Comparison of ENCODE assay signal across 8 cellular contexts in genomic region chr10:72248477-72249151, GRCh38. TPM values are rescaled to one million over a fixed set of nuclear protein-coding genes. Genes with fewer than 3 reads are reported as not detected.
DNase-seq lines count a peak whose midpoint lies in the region; ATAC-seq and TF ChIP-seq lines count a peak whose summit lies in the region.

No MANE protein-coding gene starts in this region.

- peak overlapping the region; percentile 44 for H3K4me2 ChIP-seq in osteoblast (ENCODE audit: insufficient read depth, low read length)

- DNase-seq in NOMO-1 treated with DMSO at 0.1 percent for 48 hours (lab: John Stamatoyannopoulos, UW; ENCODE audit: unreplicated experiment) (peak; percentile 82), fibroblast of villous mesenchyme (ENCODE audit: low read depth) (peak; percentile 91), osteoblast (ENCODE audit: insufficient read length, low spot score, missing footprints) (peak; percentile 76), transverse colon (peak; percentile 90), NCI-H2029 treated with DMSO at 0.1 percent for 48 hours (lab: John Stamatoyannopoulos, UW) (no peak)

- H3K4me3 Mint-ChIP-seq in activated T-helper 17 cell treated with anti-CD3 and anti-CD28 coated beads, Interleukin-2, amount 50 U/mL, for 72 hours: peak overlapping the region; percentile 89

- in situ Hi-C loops in transverse colon (cut with MboI; ENCODE audit: low pct_ligation_motif_present in 1 of 4, low pct_unique_long_range_greater_than_20kb in 1 of 4, low sequenced_read_pairs in 3 of 4): loop anchor here in 2 of 4 donors (10.0 to 25.0 kb wide), 2 partner anchors 86 to 89 kb away; no protein-coding TSS in a partner anchor

- intact Hi-C loops in transverse colon (cut with DNase I; ENCODE audit: low total_unique reads): no loop called here

- H2AFZ ChIP-seq in osteoblast (ENCODE audit: low read length): peak overlapping the region; percentile 82

- no peaks in the 10 kb centered on the region for H3K36me3 ChIP-seq in osteoblast (ENCODE audit: insufficient read depth, low read length)
- no peaks in the 10 kb centered on the region for H3K36me3 ChIP-seq in transverse colon

- TF ChIP-seq CTCF in fibroblast of villous mesenchyme (IDR thresholded peaks at IDR 0.05; ENCODE audit: insufficient read depth, low read depth, low read length) (no peak), osteoblast (IDR thresholded peaks at IDR 0.05; ENCODE audit: extremely low read depth, low read depth, low read length) (no peak), transverse colon (IDR thresholded peaks at IDR 0.05) (no peak)

- H3K36me3 Mint-ChIP-seq in activated T-helper 17 cell treated with anti-CD3 and anti-CD28 coated beads, Interleukin-2, amount 50 U/mL, for 72 hours (ENCODE audit: low read depth): no peaks in the 10 kb centered on the region

- peaks cover 33% of the 10 kb centered on the region for H3K4me1 Mint-ChIP-seq in activated T-helper 17 cell treated with anti-CD3 and anti-CD28 coated beads, Interleukin-2, amount 50 U/mL, for 72 hours

- TF ChIP-seq POLR2A in transverse colon (IDR thresholded peaks at IDR 0.05): peak; percentile 68

- peak overlapping the region; percentile 90 for H3K27ac Mint-ChIP-seq in activated T-helper 17 cell treated with anti-CD3 and anti-CD28 coated beads, Interleukin-2, amount 50 U/mL, for 72 hours

- no peaks in the 10 kb centered on the region for H4K20me1 ChIP-seq in osteoblast (ENCODE audit: insufficient read depth, low read length)

- no peaks in the 10 kb centered on the region for H3K79me2 ChIP-seq in osteoblast (ENCODE audit: insufficient read depth, low read length)

- H3K9me3 ChIP-seq in osteoblast (ENCODE audit: low read depth, low read length) (no peaks in the 10 kb centered on the region), transverse colon (no peaks in the 10 kb centered on the region)

- peaks cover 31% of the 10 kb centered on the region for H3K4me1 ChIP-seq in osteoblast (ENCODE audit: insufficient read depth, low read length)
- peaks cover 72 to 92% (median 84%) of the 10 kb centered on the region in 4 donors for H3K4me1 ChIP-seq in transverse colon

- H3K27ac ChIP-seq in osteoblast (ENCODE audit: low read depth, low read length): no peak overlapping the region
- peak overlapping the region; percentile 93 to 97 (median 94) for H3K27ac ChIP-seq in transverse colon

- peak overlapping the region; percentile 37 for H3K4me3 ChIP-seq in fibroblast of villous mesenchyme (ENCODE audit: low read depth, low read length)
- H3K4me3 ChIP-seq in osteoblast (ENCODE audit: insufficient read depth, low read length): no peak overlapping the region
- peak overlapping the region in 1 of 4 donors; percentile 31 for H3K4me3 ChIP-seq in transverse colon

- peak; percentile 99 for TF ChIP-seq EP300 in transverse colon (IDR thresholded peaks at IDR 0.05; ENCODE audit: low read depth)

- H3K9me3 Mint-ChIP-seq in activated T-helper 17 cell treated with anti-CD3 and anti-CD28 coated beads, Interleukin-2, amount 50 U/mL, for 72 hours: no peaks in the 10 kb centered on the region

- 11 to 15% methylated on average over 5 to 10 of the region's 10 CpGs for WGBS in transverse colon (ENCODE audit: low coverage in 1 of 2), 2 donors

- ATAC-seq in GM18858 (IDR thresholded peaks at IDR 0.05; ENCODE audit: unreplicated experiment): peak; percentile 81
- peak; percentile 91 for ATAC-seq in HG02798 (IDR thresholded peaks at IDR 0.05; ENCODE audit: poor library complexity, unreplicated experiment)
- peak; percentile 88 for ATAC-seq in activated T-helper 17 cell treated with anti-CD3 and anti-CD28 coated beads, Interleukin-2, amount 50 U/mL, for 72 hours (replicated peaks)

- H3K27me3 Mint-ChIP-seq in activated T-helper 17 cell treated with anti-CD3 and anti-CD28 coated beads, Interleukin-2, amount 50 U/mL, for 72 hours: no peaks in the 10 kb centered on the region

- H3K27me3 ChIP-seq in osteoblast (ENCODE audit: insufficient read depth, low read length) (no peaks in the 10 kb centered on the region), transverse colon (no peaks in the 10 kb centered on the region)

RNA-seq across cellular contexts. Expression of gene DDIT4, which starts 25.1 kb away (rescaled TPM):
- 1,000 to 10,000 TPM in 1 of 2 donors, 100 to 1,000 TPM in 1; 746 to 1,569 TPM for total RNA-seq in activated T-helper 17 cell treated with anti-CD3 and anti-CD28 coated beads, Interleukin-2, amount 50 U/mL, for 72 hours
- 88.5 and 325 TPM in 2 replicates for total RNA-seq in fibroblast of villous mesenchyme
- total RNA-seq in osteoblast: 366 and 522 TPM in 2 replicates
- 100 to 1,000 TPM in 3 of 4 donors, 10 to 100 TPM in 1; 64.5 to 356 (median 150) TPM for total RNA-seq in transverse colon

RNA-seq across cellular contexts. Expression of gene ASCC1, which starts 32.5 kb away (rescaled TPM):
- total RNA-seq in activated T-helper 17 cell treated with anti-CD3 and anti-CD28 coated beads, Interleukin-2, amount 50 U/mL, for 72 hours: 10 to 100 TPM; 44.0 to 48.6 TPM
- total RNA-seq in fibroblast of villous mesenchyme (32.5 and 41.0 TPM in 2 replicates), osteoblast (40.2 and 50.1 TPM in 2 replicates), transverse colon (10 to 100 TPM; 13.4 to 34.0 (median 20.5) TPM)

RNA-seq across cellular contexts. Expression of gene ANAPC16, which starts 32.8 kb away (rescaled TPM):
- 100 to 1,000 TPM in 1 of 2 donors, 10 to 100 TPM in 1; 74.3 to 119 TPM for total RNA-seq in activated T-helper 17 cell treated with anti-CD3 and anti-CD28 coated beads, Interleukin-2, amount 50 U/mL, for 72 hours
- total RNA-seq in fibroblast of villous mesenchyme: 43.2 and 66.1 TPM in 2 replicates
- total RNA-seq in osteoblast: 50.7 and 58.0 TPM in 2 replicates
- total RNA-seq in transverse colon: 10 to 100 TPM; 57.6 to 77.4 (median 65.5) TPM
